24 cellular contexts compared by ENCODE assay signal in genomic region chr2:160506371-160507045, GRCh38. TPM values are rescaled to one million over a fixed set of nuclear protein-coding genes. Genes with fewer than 3 reads are reported as not detected.
A peak's percentile ranks its signal among the peaks of the same experiment; 100 is the strongest.
DNase-seq lines count a peak whose midpoint lies in the region; ATAC-seq, FAIRE-seq and TF ChIP-seq lines count a peak whose summit lies in the region.
"Had no signal": no experiment of that assay in that cellular context is flagged by ENCODE, and none has a peak within 500 bp of the region (broad histone marks: within the 10 kb centered on the region; RNA-seq: fewer than 3 reads in every experiment).

No MANE protein-coding gene starts in this region.

- ATAC-seq in stimulated activated naive CD8-positive, alpha-beta T cell treated with anti-CD3 and anti-CD28 coated beads, Interleukin-15, Interleukin-2, amounts not matched to agents 100 U/mL and 50 U/mL, for 24 hours: no peak
- ATAC-seq in K562 (no peak), GM19467 (IDR thresholded peaks at IDR 0.05; ENCODE audit: unreplicated experiment) (no peak), GM19452 (IDR thresholded peaks at IDR 0.05; ENCODE audit: unreplicated experiment) (no peak)
- ATAC-seq in stimulated activated naive CD8-positive, alpha-beta T cell treated with anti-CD3 and anti-CD28 coated beads, Interleukin-15, amount 100 ng/mL, for 72 hours: no peak
- ATAC-seq: body of pancreas; CD8-positive, alpha-beta T cell; heart right ventricle; PC-3; Right ventricle myocardium inferior; upper lobe of right lung had no signal

- peaks cover 15% of the 10 kb centered on the region for H3K4me1 Mint-ChIP-seq in T-helper 1 cell treated with Interleukin-12 subunit alpha and Interleukin-12 subunit beta and Interleukin-4 antibody, amounts not matched to agents 30 μg/mL and 1 μg/mL, for 36 hours (ENCODE audit: low read depth)
- H3K4me1 Mint-ChIP-seq in stimulated activated naive CD8-positive, alpha-beta T cell treated with anti-CD3 and anti-CD28 coated beads, Interleukin-15, Interleukin-2, amounts not matched to agents 100 ng/mL and 50 ng/mL, for 24 hours (ENCODE audit: low read depth): peaks cover 17% of the 10 kb centered on the region
- peaks cover 18% of the 10 kb centered on the region for H3K4me1 Mint-ChIP-seq in stimulated activated naive CD8-positive, alpha-beta T cell treated with anti-CD3 and anti-CD28 coated beads, Interleukin-15, amount 100 ng/mL, for 72 hours
- H3K4me1 Mint-ChIP-seq: IgD-negative memory B cell had no signal

- no peak for TF ChIP-seq POLR2A in K562 (conservative IDR thresholded peaks at IDR 0.05)

- no peak for TF ChIP-seq CTCF in K562 (IDR thresholded peaks at IDR 0.05 in 2 of 3, conservative IDR thresholded peaks at IDR 0.05 in 1 of 3; ENCODE audit: insufficient read depth in 2 of 3, low read depth in 1 of 3, low read length in 3 of 3)

- no peaks in the 10 kb centered on the region for H4K20me1 ChIP-seq in K562 (replicated peaks; ENCODE audit: control insufficient read depth, insufficient read depth, low read length)

- peak; percentile 6 for FAIRE-seq in K562 (lab: Jason Lieb, UNC)

- H3K36me3 Mint-ChIP-seq in T-helper 1 cell treated with Interleukin-12 subunit alpha and Interleukin-12 subunit beta and Interleukin-4 antibody, amounts not matched to agents 30 μg/mL and 1 μg/mL, for 36 hours (ENCODE audit: low read depth): no peaks in the 10 kb centered on the region
- no peaks in the 10 kb centered on the region for H3K36me3 Mint-ChIP-seq in stimulated activated naive CD8-positive, alpha-beta T cell treated with anti-CD3 and anti-CD28 coated beads, Interleukin-15, Interleukin-2, amounts not matched to agents 100 ng/mL and 50 ng/mL, for 24 hours (ENCODE audit: low read depth)
- H3K36me3 Mint-ChIP-seq: activated naive CD4-positive, alpha-beta T cell treated with anti-CD3 and anti-CD28 coated beads, Interleukin-2, amount 10 ng/mL, durations not matched to agents 7 days and 5 days; CD8-positive, alpha-beta T cell; IgD-negative memory B cell had no signal

- H3K4me1 ChIP-seq in K562 (replicated peaks in 1 of 2; ENCODE audit: control insufficient read depth in 2 of 2, insufficient read depth in 2 of 2, low read length in 2 of 2): no peaks in the 10 kb centered on the region
- H3K4me1 ChIP-seq: body of pancreas, prostate gland, upper lobe of right lung had no signal

- DNase-seq in T-helper 1 cell: no peak
- DNase-seq in stimulated activated naive CD8-positive, alpha-beta T cell treated with anti-CD3 and anti-CD28 coated beads, Interleukin-15, Interleukin-2, amounts not matched to agents 100 U/mL and 50 U/mL, for 24 hours: no peak
- DNase-seq in K562 (ENCODE audit: extremely low read depth in 1 of 4, low spot score in 3 of 4): no peak
- DNase-seq in stimulated activated naive CD8-positive, alpha-beta T cell treated with anti-CD3 and anti-CD28 coated beads, Interleukin-15, amount 100 ng/mL, for 72 hours: no peak
- DNase-seq: activated naive CD4-positive, alpha-beta T cell treated with anti-CD3 and anti-CD28 coated beads, Interleukin-2, amount 10 ng/mL, durations not matched to agents 7 days and 5 days; body of pancreas; CD8-positive, alpha-beta T cell; DMS53; erythroblast; GDM1; GOT3; heart right ventricle; NCI-H1417; NCI-H2081; PC-3; upper lobe of right lung had no signal

- no peak overlapping the region for H3K4me2 ChIP-seq in K562 (ENCODE audit: insufficient read depth, low read length)

- no peaks in the 10 kb centered on the region for H3K9me3 Mint-ChIP-seq in T-helper 1 cell treated with Interleukin-12 subunit alpha and Interleukin-12 subunit beta and Interleukin-4 antibody, amounts not matched to agents 30 μg/mL and 1 μg/mL, for 36 hours
- H3K9me3 Mint-ChIP-seq in stimulated activated naive CD8-positive, alpha-beta T cell treated with anti-CD3 and anti-CD28 coated beads, Interleukin-15, Interleukin-2, amounts not matched to agents 100 ng/mL and 50 ng/mL, for 24 hours: no peaks in the 10 kb centered on the region
- no peaks in the 10 kb centered on the region for H3K9me3 Mint-ChIP-seq in stimulated activated naive CD8-positive, alpha-beta T cell treated with anti-CD3 and anti-CD28 coated beads, Interleukin-15, amount 100 ng/mL, for 72 hours
- H3K9me3 Mint-ChIP-seq: activated naive CD4-positive, alpha-beta T cell treated with anti-CD3 and anti-CD28 coated beads, Interleukin-2, amount 10 ng/mL, durations not matched to agents 7 days and 5 days; CD8-positive, alpha-beta T cell; IgD-negative memory B cell had no signal

- H3K4me3 Mint-ChIP-seq in T-helper 1 cell treated with Interleukin-12 subunit alpha and Interleukin-12 subunit beta and Interleukin-4 antibody, amounts not matched to agents 30 μg/mL and 1 μg/mL, for 36 hours: peak overlapping the region; percentile 36
- peak overlapping the region; percentile 12 for H3K4me3 Mint-ChIP-seq in stimulated activated naive CD8-positive, alpha-beta T cell treated with anti-CD3 and anti-CD28 coated beads, Interleukin-15, Interleukin-2, amounts not matched to agents 100 ng/mL and 50 ng/mL, for 24 hours
- H3K4me3 Mint-ChIP-seq in stimulated activated naive CD8-positive, alpha-beta T cell treated with anti-CD3 and anti-CD28 coated beads, Interleukin-15, amount 100 ng/mL, for 72 hours: peak overlapping the region; percentile 44 to 53
- H3K4me3 Mint-ChIP-seq: CD8-positive, alpha-beta T cell; IgD-negative memory B cell had no signal

- no peaks in the 10 kb centered on the region for H3K36me3 ChIP-seq in K562 (ENCODE audit: control insufficient read depth, insufficient read depth, low read length)
- H3K36me3 ChIP-seq: heart right ventricle, prostate gland, upper lobe of right lung had no signal

- H3K9ac ChIP-seq in K562 (ENCODE audit: insufficient read depth in 1 of 2, low read depth in 2 of 2, low read length in 2 of 2): no peak overlapping the region

- WGBS in K562 (ENCODE audit: insufficient coverage, low coverage, missing lambda C conversion rate): 0% methylated on average over 9 of the region's 9 CpGs

- H3K79me2 ChIP-seq in K562 (ENCODE audit: control insufficient read depth, insufficient read depth, low read length): no peaks in the 10 kb centered on the region

- no peaks in the 10 kb centered on the region for H3K27me3 ChIP-seq in K562 (ENCODE audit: control insufficient read depth in 2 of 2, insufficient read depth in 2 of 2, low read length in 2 of 2)
- H3K27me3 ChIP-seq: body of pancreas, heart right ventricle, upper lobe of right lung had no signal

- no peak for TF ChIP-seq EP300 in K562 (IDR thresholded peaks at IDR 0.05; ENCODE audit: low read length)

- intact Hi-C loops in K562 (cut with micrococcal nuclease): no loop called here

- POLR2A ChIA-PET in K562 (lab: Yijun Ruan, JAX): no interaction called here

- in situ Hi-C loops in K562 (cut with MboI): no loop called here

- no peak overlapping the region for H3K27ac ChIP-seq in K562 (ENCODE audit: extremely low read depth, low read depth, low read length)
- H3K27ac ChIP-seq: 22Rv1, body of pancreas, prostate gland, upper lobe of right lung had no signal

- H3K4me3 ChIP-seq in K562: no peak overlapping the region
- H3K4me3 ChIP-seq: body of pancreas, heart right ventricle, prostate gland, upper lobe of right lung had no signal

- no TSS peak for BruUV-seq in K562 (replicated peaks; lab: Mats Ljungman, UMichigan)

- H2AFZ ChIP-seq in K562 (ENCODE audit: low read depth, low read length): no peak overlapping the region

- no peak for TF ChIP-seq RAD21 in K562 (CRISPR knock-in tag; conservative IDR thresholded peaks at IDR 0.05 in 1 of 2, IDR thresholded peaks at IDR 0.05 in 1 of 2)

- CTCF ChIA-PET in K562 (lab: Yijun Ruan, JAX; ENCODE audit: low intra/inter-chr PET ratio): no interaction called here

- no peaks in the 10 kb centered on the region for H3K9me1 ChIP-seq in K562 (ENCODE audit: control insufficient read depth, insufficient read depth, low read length)

- H3K9me3 ChIP-seq in K562 (replicated peaks; ENCODE audit: control insufficient read depth, insufficient read depth, low read depth, low read length): no peaks in the 10 kb centered on the region
- H3K9me3 ChIP-seq: body of pancreas, heart right ventricle, prostate gland, upper lobe of right lung had no signal

- H3K27me3 Mint-ChIP-seq in T-helper 1 cell treated with Interleukin-12 subunit alpha and Interleukin-12 subunit beta and Interleukin-4 antibody, amounts not matched to agents 30 μg/mL and 1 μg/mL, for 36 hours (ENCODE audit: low read depth): no peaks in the 10 kb centered on the region
- no peaks in the 10 kb centered on the region for H3K27me3 Mint-ChIP-seq in stimulated activated naive CD8-positive, alpha-beta T cell treated with anti-CD3 and anti-CD28 coated beads, Interleukin-15, Interleukin-2, amounts not matched to agents 100 ng/mL and 50 ng/mL, for 24 hours
- no peaks in the 10 kb centered on the region for H3K27me3 Mint-ChIP-seq in stimulated activated naive CD8-positive, alpha-beta T cell treated with anti-CD3 and anti-CD28 coated beads, Interleukin-15, amount 100 ng/mL, for 72 hours
- H3K27me3 Mint-ChIP-seq: activated naive CD4-positive, alpha-beta T cell treated with anti-CD3 and anti-CD28 coated beads, Interleukin-2, amount 10 ng/mL, durations not matched to agents 7 days and 5 days had no signal

- H3K27ac Mint-ChIP-seq in T-helper 1 cell treated with Interleukin-12 subunit alpha and Interleukin-12 subunit beta and Interleukin-4 antibody, amounts not matched to agents 30 μg/mL and 1 μg/mL, for 36 hours: no peak overlapping the region
- H3K27ac Mint-ChIP-seq in stimulated activated naive CD8-positive, alpha-beta T cell treated with anti-CD3 and anti-CD28 coated beads, Interleukin-15, Interleukin-2, amounts not matched to agents 100 ng/mL and 50 ng/mL, for 24 hours: peak overlapping the region; percentile 61
- peak overlapping the region in 1 of 2 donors; percentile 15 for H3K27ac Mint-ChIP-seq in stimulated activated naive CD8-positive, alpha-beta T cell treated with anti-CD3 and anti-CD28 coated beads, Interleukin-15, amount 100 ng/mL, for 72 hours
- H3K27ac Mint-ChIP-seq: IgD-negative memory B cell had no signal

RNA-seq across cellular contexts. Expression of gene RBMS1, which starts 12.9 kb away (rescaled TPM):
- total RNA-seq in K562 (2011; cell fraction: chromatin; rRNA removed; ENCODE audit: low replicate concordance): 0.69 TPM in 1 of 2 replicates, not detected in the other
- total RNA-seq in K562 (2011; cell fraction: nucleolus; rRNA removed): 0.50 TPM in 1 of 2 replicates, not detected in the other
- 0.22 and 0.38 TPM in 2 replicates for total RNA-seq in K562 (2011; cell fraction: nucleoplasm; rRNA removed)
- not detected in 2 replicates for total RNA-seq in K562 (2014; rRNA removed)
- 0.04 TPM in 1 of 2 replicates, not detected in the other for total RNA-seq in K562 (2014; rRNA removed; fragmentation: Illumina TruSeq; extraction: Trizol)
- not detected in 2 replicates for total RNA-seq in K562 (2015; rRNA removed; fragmentation: Illumina TruSeq; extraction: Trizol)
- total RNA-seq in K562 (2021): 0.09 and 0.38 TPM in 2 replicates
- 0.11 and 0.31 TPM in 2 replicates for polyA plus RNA-seq in K562 (2011; rRNA removed)
- 0.03 and 0.25 TPM in 2 replicates for polyA plus RNA-seq in K562 (2011; cell fraction: cytosol; rRNA removed)
- 0.15 and 0.17 TPM in 2 replicates for polyA plus RNA-seq in K562 (2011; cell fraction: nucleus; rRNA removed)
- polyA plus RNA-seq in K562 (2012): 0.05 and 0.06 TPM in 2 replicates
- not detected in 2 replicates for polyA plus RNA-seq in K562 (2014; fragmentation: Illumina TruSeq; extraction: Trizol)
- not detected for polyA plus RNA-seq in K562 (2014; fragmentation: Nextera tagmentation; extraction: Ambion mirVana)
- polyA plus RNA-seq in K562 (2014; rRNA removed): 0.07 TPM in 1 of 2 replicates, not detected in the other
- polyA minus RNA-seq in K562 (2011; rRNA and poly(A)+ RNA removed): 0.06 and 0.70 TPM in 2 replicates
- polyA minus RNA-seq in K562 (2011; cell fraction: cytosol; rRNA and poly(A)+ RNA removed): not detected in 2 replicates
- 0.13 and 0.56 TPM in 2 replicates for polyA minus RNA-seq in K562 (2011; cell fraction: nucleus; rRNA and poly(A)+ RNA removed)
